Comparison of ENCODE assay signal across 13 cellular contexts in genomic region chr20:50107796-50108331, GRCh38. TPM values are rescaled to one million over a fixed set of nuclear protein-coding genes. Genes with fewer than 3 reads are reported as not detected.
A peak's percentile ranks its signal among the peaks of the same experiment; 100 is the strongest.
DNase-seq lines count a peak whose midpoint lies in the region; ATAC-seq and TF ChIP-seq lines count a peak whose summit lies in the region.
"Had no signal": no experiment of that assay in that cellular context is flagged by ENCODE, and none has a peak within 500 bp of the region (broad histone marks: within the 10 kb centered on the region; RNA-seq: fewer than 3 reads in every experiment).

No MANE protein-coding gene starts in this region.

- H3K4me2 ChIP-seq in neural progenitor cell: no peak overlapping the region

- no peak overlapping the region for H3K4me3 ChIP-seq in CD4-positive, CD25-positive, alpha-beta regulatory T cell (ENCODE audit: low read depth, low read length)
- H3K4me3 ChIP-seq in neural progenitor cell: no peak overlapping the region

- H3K27ac Mint-ChIP-seq in CD4-positive, CD25-positive, alpha-beta regulatory T cell: peak overlapping the region; percentile 47 to 76 (median 71)
- H3K27ac Mint-ChIP-seq in HFFc6 (peak overlapping the region; percentile 43), chondrocyte (ENCODE audit: unreplicated experiment) (peak overlapping the region; percentile 74), neural progenitor cell (no peak overlapping the region)

- H3K27ac ChIP-seq in CD4-positive, CD25-positive, alpha-beta regulatory T cell (ENCODE audit: insufficient read depth, low read length, poor library complexity, severe bottlenecking): peak overlapping the region; percentile 41
- no peak overlapping the region for H3K27ac ChIP-seq in neural progenitor cell

- H3K27me3 ChIP-seq in CD4-positive, CD25-positive, alpha-beta regulatory T cell (ENCODE audit: control insufficient read depth, insufficient read depth, low read length): no peaks in the 10 kb centered on the region
- H3K27me3 ChIP-seq in neural progenitor cell: no peaks in the 10 kb centered on the region

- no peak overlapping the region for H2AFZ ChIP-seq in neural progenitor cell (replicated peaks)

- TF ChIP-seq CTCF in HFFc6 (IDR thresholded peaks at IDR 0.05): no peak
- no peak for TF ChIP-seq CTCF in chondrocyte (IDR thresholded peaks at IDR 0.05)
- TF ChIP-seq CTCF in neural progenitor cell (IDR thresholded peaks at IDR 0.05): no peak
- TF ChIP-seq CTCF in GM13977 (IDR thresholded peaks at IDR 0.05; ENCODE audit: extremely low read depth, insufficient read depth, missing control alignments): no peak

- H4K20me1 ChIP-seq in neural progenitor cell (ENCODE audit: low read depth): peaks cover 83% of the 10 kb centered on the region

- H3K9ac ChIP-seq in neural progenitor cell: peak overlapping the region; percentile 25

- no peaks in the 10 kb centered on the region for H3K27me3 Mint-ChIP-seq in CD4-positive, CD25-positive, alpha-beta regulatory T cell
- peaks cover 4% of the 10 kb centered on the region; the same call in 1 of the 2 replicates for H3K27me3 Mint-ChIP-seq in HFFc6 (ENCODE audit: insufficient read depth)
- no peaks in the 10 kb centered on the region for H3K27me3 Mint-ChIP-seq in chondrocyte (ENCODE audit: low read depth)
- no peaks in the 10 kb centered on the region for H3K27me3 Mint-ChIP-seq in neural progenitor cell (ENCODE audit: insufficient read depth, low read depth)

- in situ Hi-C loops in GM13977 (cut with MboI; ENCODE audit: low pct_unique_long_range_greater_than_20kb, low sequenced_read_pairs, unreplicated experiment): no loop called here

- H3K4me1 ChIP-seq in CD4-positive, CD25-positive, alpha-beta regulatory T cell (ENCODE audit: control insufficient read depth, insufficient read depth, low read length, poor library complexity, severe bottlenecking): peaks cover 47% of the 10 kb centered on the region
- H3K4me1 ChIP-seq in neural progenitor cell: peaks cover 7% of the 10 kb centered on the region

- H3K9me3 ChIP-seq in CD4-positive, CD25-positive, alpha-beta regulatory T cell (ENCODE audit: control insufficient read depth in 2 of 2, low read length in 2 of 2): no peaks in the 10 kb centered on the region
- H3K9me3 ChIP-seq in neural progenitor cell (ENCODE audit: low read depth): no peaks in the 10 kb centered on the region

- peaks cover 29 to 90% (median 70%) of the 10 kb centered on the region in 4 donors for H3K4me1 Mint-ChIP-seq in CD4-positive, CD25-positive, alpha-beta regulatory T cell
- H3K4me1 Mint-ChIP-seq in HFFc6 (ENCODE audit: low read depth) (peaks cover 83% of the 10 kb centered on the region), chondrocyte (ENCODE audit: low read depth) (peaks cover 85% of the 10 kb centered on the region), neural progenitor cell (peaks cover 40% of the 10 kb centered on the region)

- peak overlapping the region in 3 of 4 donors; percentile 49 to 97 (median 61) for H3K4me3 Mint-ChIP-seq in CD4-positive, CD25-positive, alpha-beta regulatory T cell
- peak overlapping the region; percentile 0; the same call in 1 of the 2 replicates for H3K4me3 Mint-ChIP-seq in HFFc6
- no peak overlapping the region for H3K4me3 Mint-ChIP-seq in chondrocyte (ENCODE audit: unreplicated experiment)
- no peak overlapping the region for H3K4me3 Mint-ChIP-seq in neural progenitor cell

- H3K9me3 Mint-ChIP-seq in CD4-positive, CD25-positive, alpha-beta regulatory T cell: no peaks in the 10 kb centered on the region
- H3K9me3 Mint-ChIP-seq in HFFc6 (no peaks in the 10 kb centered on the region), chondrocyte (ENCODE audit: low read depth) (no peaks in the 10 kb centered on the region), neural progenitor cell (no peaks in the 10 kb centered on the region)

- H3K36me3 ChIP-seq in CD4-positive, CD25-positive, alpha-beta regulatory T cell (ENCODE audit: control insufficient read depth, insufficient read depth, low read length): peaks cover 4% of the 10 kb centered on the region
- H3K36me3 ChIP-seq in neural progenitor cell: no peaks in the 10 kb centered on the region

- peaks cover 100% of the 10 kb centered on the region for H3K79me2 ChIP-seq in neural progenitor cell (ENCODE audit: low read depth)

- ATAC-seq in CD4-positive, CD25-positive, alpha-beta regulatory T cell (ENCODE audit: low read depth in 2 of 2): no peak
- ATAC-seq in GM21381 (IDR thresholded peaks at IDR 0.05; ENCODE audit: unreplicated experiment): no peak
- no peak for ATAC-seq in HG03460 (IDR thresholded peaks at IDR 0.05; ENCODE audit: unreplicated experiment)

- H3F3A ChIP-seq in neural progenitor cell (ENCODE audit: low read depth): no peaks in the 10 kb centered on the region

- H3K36me3 Mint-ChIP-seq in CD4-positive, CD25-positive, alpha-beta regulatory T cell: peaks cover 3% of the 10 kb centered on the region
- peaks cover 29% of the 10 kb centered on the region for H3K36me3 Mint-ChIP-seq in HFFc6 (ENCODE audit: low read depth)
- H3K36me3 Mint-ChIP-seq in chondrocyte (ENCODE audit: low read depth): no peaks in the 10 kb centered on the region
- peaks cover 22% of the 10 kb centered on the region for H3K36me3 Mint-ChIP-seq in neural progenitor cell

- no peak for DNase-seq in CD4-positive, CD25-positive, alpha-beta regulatory T cell
- DNase-seq in HFFc6: no peak
- no peak for DNase-seq in chondrocyte (ENCODE audit: low spot score)
- DNase-seq in neural progenitor cell (ENCODE audit: low spot score): no peak
- no peak for DNase-seq in GM13977 (ENCODE audit: low spot score)
- DNase-seq in NCI-H146 (lab: John Stamatoyannopoulos, UW): no peak
- DNase-seq: cerebellar nuclear complex, HCEC 1CT, KG1, NCI-H2081 treated with DMSO at 0.1 percent for 48 hours, T1000 had no signal

RNA-seq across cellular contexts. Expression of gene UBE2V1, which starts 5.1 kb away (rescaled TPM):
- total RNA-seq in CD4-positive, CD25-positive, alpha-beta regulatory T cell: 124 TPM
- 100 to 1,000 TPM; 115 to 130 (median 127) TPM for polyA plus RNA-seq in CD4-positive, CD25-positive, alpha-beta regulatory T cell
- 100 to 1,000 TPM; 192 to 242 (median 210) TPM for total RNA-seq in HFFc6 (2021; fragmentation: NEBNext Ultra II Directional; extraction: Animal tissue kit (Norgen Biotek cat#: 25700))
- total RNA-seq in chondrocyte: 79.8 to 100 TPM (median 82.0 TPM) in 3 replicates
- total RNA-seq in neural progenitor cell (ENCODE audit: low replicate concordance): 121 and 143 TPM in 2 replicates

RNA-seq across cellular contexts. Expression of gene PEDS1, which starts 45.7 kb away (rescaled TPM):
- total RNA-seq in CD4-positive, CD25-positive, alpha-beta regulatory T cell: 26.4 TPM
- polyA plus RNA-seq in CD4-positive, CD25-positive, alpha-beta regulatory T cell: 10 to 100 TPM; 16.8 to 18.3 (median 17.8) TPM
- 10 to 100 TPM; 25.8 to 29.8 (median 27.8) TPM for total RNA-seq in HFFc6 (2021; fragmentation: NEBNext Ultra II Directional; extraction: Animal tissue kit (Norgen Biotek cat#: 25700))
- total RNA-seq in chondrocyte (36.8 to 42.3 TPM (median 41.4 TPM) in 3 replicates), neural progenitor cell (ENCODE audit: low replicate concordance) (9.5 and 21.6 TPM in 2 replicates)

Comparison
In these comparisons a context has a peak if more than half of its experiments do, and no peak if none do; other contexts are left out.
1. H3K4me3 Mint-ChIP-seq: peak in CD4-positive, CD25-positive, alpha-beta regulatory T cell (3 of 4) and HFFc6 (single experiment); none in chondrocyte (single experiment) and neural progenitor cell (single experiment).